In the genomic region with DNA sequence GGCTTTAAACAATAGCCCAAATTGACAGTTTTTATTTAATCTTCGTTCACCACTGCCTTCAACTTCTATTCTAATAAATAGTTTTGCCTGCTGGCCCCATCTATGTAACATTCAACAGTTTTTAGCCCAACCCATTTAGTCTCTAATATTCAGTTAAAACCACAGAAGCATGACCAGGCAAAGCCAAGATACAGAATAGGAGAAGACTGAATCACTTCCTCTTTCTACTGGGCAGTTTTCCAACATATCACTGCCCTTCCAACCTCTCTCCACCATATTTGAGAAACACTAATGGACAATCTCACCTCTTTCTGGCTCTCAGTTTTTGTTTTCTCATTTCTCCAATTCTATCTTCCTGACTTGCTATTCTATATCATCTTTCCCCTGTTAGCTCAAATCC, we compare ENCODE assay signal across 12 cellular contexts.
A peak's percentile ranks its signal among the peaks of the same experiment; 100 is the strongest.
DNase-seq lines count a peak whose midpoint lies in the region; ATAC-seq and TF ChIP-seq lines count a peak whose summit lies in the region.
"Had no signal": no experiment of that assay in that cellular context is flagged by ENCODE, and none has a peak within 500 bp of the region (broad histone marks: within the 10 kb centered on the region; RNA-seq: fewer than 3 reads in every experiment).

No MANE protein-coding gene starts in this region.

- TF ChIP-seq EP300 in SK-N-SH (IDR thresholded peaks at IDR 0.05; ENCODE audit: borderline replicate concordance in 1 of 2, low read depth in 1 of 2, low read length in 1 of 2) = peak in 1 of 2 experiments; percentile 61; a peak in 1 of 4 replicates

- H3F3A ChIP-seq in SK-N-SH (replicated peaks; ENCODE audit: insufficient read depth) = no peaks in the 10 kb centered on the region

- H3K36me3 Mint-ChIP-seq in MCF 10A (ENCODE audit: insufficient read depth, unreplicated experiment) (no peaks in the 10 kb centered on the region), immature natural killer cell (peaks cover 0 to 3% (median 0%) of the 10 kb centered on the region in 3 donors), WTC11 (no peaks in the 10 kb centered on the region)
- H3K36me3 Mint-ChIP-seq in activated T-cell treated with anti-CD3 and anti-CD28 coated beads, Interleukin-2, amount 50 U/mL, for 4 hours (ENCODE audit: insufficient read depth) = no peaks in the 10 kb centered on the region
- H3K36me3 Mint-ChIP-seq: natural killer cell, T-cell had no signal

- H3K27ac Mint-ChIP-seq in MCF 10A (ENCODE audit: low read depth, unreplicated experiment) = peak overlapping the region; percentile 52
- H3K27ac Mint-ChIP-seq in immature natural killer cell = no peak overlapping the region
- H3K27ac Mint-ChIP-seq in WTC11 = no peak overlapping the region
- H3K27ac Mint-ChIP-seq: natural killer cell, T-cell had no signal

- TF ChIP-seq CTCF in MCF 10A (IDR thresholded peaks at IDR 0.05; ENCODE audit: unreplicated experiment) (no peak), breast epithelium (IDR thresholded peaks at IDR 0.05) (no peak), SK-N-SH (IDR thresholded peaks at IDR 0.05) (no peak), fibroblast of lung (conservative IDR thresholded peaks at IDR 0.05 in 1 of 2, IDR thresholded peaks at IDR 0.05 in 1 of 2; ENCODE audit: low read depth in 1 of 2, low read length in 2 of 2) (no peak), WTC11 (IDR thresholded peaks at IDR 0.05) (no peak)

- WGBS in SK-N-SH (ENCODE audit: low lambda C conversion rate) = 0% methylated on average over 1 of the region's 1 CpG

- no peak overlapping the region for H3K4me3 ChIP-seq in breast epithelium
- H3K4me3 ChIP-seq in SK-N-SH (ENCODE audit: low read depth in 2 of 2, low read length in 1 of 2) = no peak overlapping the region
- H3K4me3 ChIP-seq in fibroblast of lung (replicated peaks in 1 of 4; ENCODE audit: control extremely low read depth in 1 of 4, insufficient read depth in 1 of 4, low read depth in 3 of 4, low read length in 4 of 4) = no peak overlapping the region

- H3K4me3 Mint-ChIP-seq in MCF 10A (ENCODE audit: unreplicated experiment) = no peak overlapping the region
- H3K4me3 Mint-ChIP-seq in activated T-cell treated with anti-CD3 and anti-CD28 coated beads, Interleukin-2, amount 50 U/mL, for 4 hours = no peak overlapping the region
- no peak overlapping the region for H3K4me3 Mint-ChIP-seq in immature natural killer cell
- H3K4me3 Mint-ChIP-seq in WTC11 = no peak overlapping the region
- H3K4me3 Mint-ChIP-seq: natural killer cell, T-cell had no signal

- H3K36me3 ChIP-seq in breast epithelium (no peaks in the 10 kb centered on the region), SK-N-SH (replicated peaks in 1 of 2; ENCODE audit: control insufficient read depth in 1 of 2, insufficient read depth in 2 of 2, low read length in 1 of 2) (no peaks in the 10 kb centered on the region), fibroblast of lung (ENCODE audit: control insufficient read depth, insufficient read depth, low read length) (no peaks in the 10 kb centered on the region)

- H3K27me3 ChIP-seq in breast epithelium (no peaks in the 10 kb centered on the region), SK-N-SH (ENCODE audit: insufficient read depth) (no peaks in the 10 kb centered on the region), fibroblast of lung (ENCODE audit: control insufficient read depth, insufficient read depth, low read length) (no peaks in the 10 kb centered on the region)

- peaks cover 17% of the 10 kb centered on the region for H3K9me3 Mint-ChIP-seq in MCF 10A (ENCODE audit: unreplicated experiment)
- peaks cover 13% of the 10 kb centered on the region for H3K9me3 Mint-ChIP-seq in activated T-cell treated with anti-CD3 and anti-CD28 coated beads, Interleukin-2, amount 50 U/mL, for 4 hours
- H3K9me3 Mint-ChIP-seq in immature natural killer cell = peaks cover 3 to 28% (median 7%) of the 10 kb centered on the region in 6 donors
- peaks cover 12% of the 10 kb centered on the region for H3K9me3 Mint-ChIP-seq in WTC11

- DNase-seq in MCF 10A (ENCODE audit: unreplicated experiment) (peak; percentile 86), breast epithelium (ENCODE audit: low spot score in 2 of 2) (no peak), SK-N-SH (no peak), fibroblast of lung (ENCODE audit: low read depth in 2 of 2) (peak; percentile 4 to 92), immature natural killer cell (no peak), WTC11 (ENCODE audit: low spot score) (no peak)
- no peak for DNase-seq in activated T-cell treated with anti-CD3 and anti-CD28 coated beads, Interleukin-2, amount 50 U/mL, for 4 hours
- DNase-seq: activated T-cell treated with anti-CD3 and anti-CD28 coated beads for 4 hours; natural killer cell; stimulated activated CD4-positive, alpha-beta T cell treated with anti-CD3 and anti-CD28 coated beads, Interleukin-4, amount 100 ng/mL, for 1 hour; T-cell had no signal

- POLR2A ChIA-PET in MCF 10A (lab: Yijun Ruan, JAX) = interaction anchor here (0.6 to 1.0 kb wide), 2 partner anchors 24 to 1133 kb away, joined by 3 read pairs; no protein-coding TSS in a partner anchor
- POLR2A ChIA-PET in SK-N-SH (lab: Yijun Ruan, JAX) = no interaction called here
- POLR2A ChIA-PET in WTC11 (lab: Charles Lee) = no interaction called here

- intact Hi-C loops in MCF 10A (cut with micrococcal nuclease) = loop anchor here (1.0 kb wide), 1 partner anchor 25 kb away; no protein-coding TSS in a partner anchor
- intact Hi-C loops in breast epithelium (cut with DNase I; ENCODE audit: low total_unique reads) = no loop called here

- H2AFZ ChIP-seq in SK-N-SH (ENCODE audit: low read depth) (peak overlapping the region; percentile 69; the same call in 1 of the 2 replicates), fibroblast of lung (ENCODE audit: low read length) (no peak overlapping the region)

- CTCF ChIA-PET in MCF 10A (lab: Yijun Ruan, JAX) (interaction anchor here (1.1 kb wide), 1 partner anchor 24 kb away, joined by 5 read pairs; no protein-coding TSS in a partner anchor), SK-N-SH (lab: Yijun Ruan, JAX) (no interaction called here), WTC11 (lab: Charles Lee) (no interaction called here)

- H3K9me3 ChIP-seq in breast epithelium (no peaks in the 10 kb centered on the region), SK-N-SH (no peaks in the 10 kb centered on the region), fibroblast of lung (ENCODE audit: control insufficient read depth, insufficient read depth, low read depth, low read length) (no peaks in the 10 kb centered on the region)

- no peak for TF ChIP-seq RAD21 in SK-N-SH (IDR thresholded peaks at IDR 0.05; ENCODE audit: low read length)

- H3K9ac ChIP-seq in SK-N-SH = no peak overlapping the region
- no peak overlapping the region for H3K9ac ChIP-seq in fibroblast of lung (ENCODE audit: insufficient read depth, low read length)

- BruUV-seq in MCF 10A (replicated peaks; lab: Mats Ljungman, UMichigan) = no TSS peak

- H3K4me2 ChIP-seq in SK-N-SH = no peak overlapping the region
- no peak overlapping the region for H3K4me2 ChIP-seq in fibroblast of lung (ENCODE audit: extremely low read depth, insufficient read depth, low read length)

- no peak for TF ChIP-seq POLR2A in breast epithelium (IDR thresholded peaks at IDR 0.05)

- H3K9me2 ChIP-seq in SK-N-SH = no peaks in the 10 kb centered on the region; the same call in 1 of the 2 replicates

- no peaks in the 10 kb centered on the region for H3K27me3 Mint-ChIP-seq in MCF 10A (ENCODE audit: insufficient read depth, unreplicated experiment)
- H3K27me3 Mint-ChIP-seq in activated T-cell treated with anti-CD3 and anti-CD28 coated beads, Interleukin-2, amount 50 U/mL, for 4 hours (ENCODE audit: low read depth) = no peaks in the 10 kb centered on the region
- H3K27me3 Mint-ChIP-seq in immature natural killer cell (ENCODE audit: low read depth in 3 of 3) = peaks cover 0 to 1% (median 0%) of the 10 kb centered on the region in 3 donors
- H3K27me3 Mint-ChIP-seq in WTC11 (ENCODE audit: low read depth) = no peaks in the 10 kb centered on the region
- H3K27me3 Mint-ChIP-seq: T-cell had no signal

- H3K4me1 Mint-ChIP-seq in MCF 10A (ENCODE audit: insufficient read depth, unreplicated experiment) (peaks cover 19% of the 10 kb centered on the region), immature natural killer cell (no peaks in the 10 kb centered on the region), WTC11 (no peaks in the 10 kb centered on the region)
- no peaks in the 10 kb centered on the region for H3K4me1 Mint-ChIP-seq in activated T-cell treated with anti-CD3 and anti-CD28 coated beads, Interleukin-2, amount 50 U/mL, for 4 hours (ENCODE audit: low read depth)
- H3K4me1 Mint-ChIP-seq: natural killer cell, T-cell had no signal

- ATAC-seq in activated T-cell treated with anti-CD3 and anti-CD28 coated beads, Interleukin-2, amount 50 U/mL, for 4 hours = no peak
- ATAC-seq in GM19452 (IDR thresholded peaks at IDR 0.05; ENCODE audit: unreplicated experiment) (no peak), WTC11 (no peak)
- ATAC-seq: natural killer cell, T-cell had no signal

- no peaks in the 10 kb centered on the region for H3K79me2 ChIP-seq in SK-N-SH (ENCODE audit: insufficient read depth)
- H3K79me2 ChIP-seq in fibroblast of lung (ENCODE audit: control insufficient read depth, insufficient read depth, low read length) = no peaks in the 10 kb centered on the region

- H3K27ac ChIP-seq in breast epithelium = no peak overlapping the region
- H3K27ac ChIP-seq in SK-N-SH (ENCODE audit: low read depth in 2 of 2, low read length in 1 of 2) = peak overlapping the region; percentile 47 to 49; a peak in 3 of 4 replicates
- no peak overlapping the region for H3K27ac ChIP-seq in fibroblast of lung (ENCODE audit: insufficient read depth, low read length)

- H3K4me1 ChIP-seq in breast epithelium = no peaks in the 10 kb centered on the region
- peaks cover 0 to 8% of the 10 kb centered on the region in 2 experiments; a peak in 2 of 4 replicates for H3K4me1 ChIP-seq in SK-N-SH (ENCODE audit: control insufficient read depth in 1 of 2, insufficient read depth in 2 of 2, low read depth in 1 of 2, low read length in 1 of 2)
- H3K4me1 ChIP-seq in fibroblast of lung (ENCODE audit: control insufficient read depth, extremely low read depth, insufficient read depth, low read length) = no peaks in the 10 kb centered on the region

- H4K20me1 ChIP-seq in SK-N-SH (ENCODE audit: insufficient read depth) = no peaks in the 10 kb centered on the region
- no peaks in the 10 kb centered on the region for H4K20me1 ChIP-seq in fibroblast of lung (ENCODE audit: control insufficient read depth, extremely low read depth, insufficient read depth, low read length)

TF ChIP-seq in SK-N-SH, 30 proteins besides CTCF, POLR2A, EP300 and RAD21 (continues in another document):
- TF ChIP-seq YY1 (IDR thresholded peaks at IDR 0.05; ENCODE audit: low read depth) = peak; percentile 67; the same call in 1 of the 2 replicates
- TF ChIP-seq RCOR1 (IDR thresholded peaks at IDR 0.05; ENCODE audit: low read length) = no peak

TF ChIP-seq in WTC11, 78 proteins besides CTCF, POLR2A, EP300 and RAD21 (continues in another document):
- no peak for TF ChIP-seq ZNF423 (CRISPR knock-in tag; IDR thresholded peaks at IDR 0.05)

Comparison
In these comparisons a context has a peak if more than half of its experiments do, and no peak if none do; other contexts are left out.
1. DNase-seq: peak in MCF 10A (single experiment) and fibroblast of lung (2 of 2); none in breast epithelium (0 of 2), SK-N-SH (single experiment), activated T-cell treated with anti-CD3 and anti-CD28 coated beads, Interleukin-2, amount 50 U/mL, for 4 hours (single experiment), immature natural killer cell (0 of 3) and WTC11 (single experiment).
2. H3K27ac ChIP-seq: peak in SK-N-SH (2 of 2); none in breast epithelium (0 of 2) and fibroblast of lung (single experiment).